Comparison of ENCODE assay signal across 8 cellular contexts in genomic region chr1:32901823-32902534, GRCh38. TPM values are rescaled to one million over a fixed set of nuclear protein-coding genes. Genes with fewer than 3 reads are reported as not detected.
DNase-seq lines count a peak whose midpoint lies in the region; ATAC-seq and TF ChIP-seq lines count a peak whose summit lies in the region.

No MANE protein-coding gene starts in this region.

- peaks cover 15% of the 10 kb centered on the region for H3K27me3 Mint-ChIP-seq in IgD-negative memory B cell

- TF ChIP-seq CTCF in A673 (conservative IDR thresholded peaks at IDR 0.05; ENCODE audit: low read depth, low read length) (no peak), colonic mucosa (IDR thresholded peaks at IDR 0.05) (no peak)

- no peaks in the 10 kb centered on the region for H3K36me3 Mint-ChIP-seq in IgD-negative memory B cell

- H3K27ac Mint-ChIP-seq in IgD-negative memory B cell, result peak overlapping the region in 1 of 3 donors; percentile 62

- POLR2A ChIA-PET in A673 (lab: Charles Lee; ENCODE audit: low non-redundant PET), result no interaction called here

- H3K4me3 ChIP-seq in A673 (ENCODE audit: low read depth, low read length, poor library complexity, severe bottlenecking) (peak overlapping the region; percentile 49), colonic mucosa (peak overlapping the region; percentile 69), muscle layer of duodenum (ENCODE audit: low read depth in 1 of 2, low read length in 2 of 2) (peak overlapping the region; percentile 62 to 65)

- H3K9me3 Mint-ChIP-seq in IgD-negative memory B cell, result peaks cover 0 to 2% (median 0%) of the 10 kb centered on the region in 3 donors

- H3K27ac ChIP-seq in A673 (ENCODE audit: low read depth, low read length, poor library complexity, severe bottlenecking) (no peak overlapping the region), colonic mucosa (peak overlapping the region; percentile 80), muscle layer of duodenum (ENCODE audit: low read length) (peak overlapping the region; percentile 75)

- H3K9me3 ChIP-seq in A673 (ENCODE audit: low read depth, low read length, poor library complexity, severe bottlenecking), result no peaks in the 10 kb centered on the region
- no peaks in the 10 kb centered on the region for H3K9me3 ChIP-seq in colonic mucosa
- H3K9me3 ChIP-seq in muscle layer of duodenum (ENCODE audit: control insufficient read depth in 1 of 2, low read length in 2 of 2), result no peaks in the 10 kb centered on the region

- no peak for DNase-seq in A673 (ENCODE audit: low spot score)
- no peak for DNase-seq in colonic mucosa
- no peak for DNase-seq in NCI-H146 (lab: John Stamatoyannopoulos, UW)
- DNase-seq in NCI-H1048 (lab: John Stamatoyannopoulos, UW), result no peak
- DNase-seq in germinal center (ENCODE audit: low spot score), result no peak

- intact Hi-C loops in A673 (cut with micrococcal nuclease; ENCODE audit: unreplicated experiment), result loop anchor here (2.0 kb wide), 1 partner anchor 31 kb away; no protein-coding TSS in a partner anchor
- intact Hi-C loops in colonic mucosa (cut with DNase I), result no loop called here

- H3K9ac ChIP-seq in colonic mucosa (ENCODE audit: low read depth in 2 of 2, low read length in 2 of 2), result peak overlapping the region; percentile 79 to 90

- peak overlapping the region; percentile 73 to 89 (median 78) for H3K4me3 Mint-ChIP-seq in IgD-negative memory B cell

- no TSS peak for BruUV-seq in A673 (replicated peaks; lab: Mats Ljungman, UMichigan)

- peaks cover 0 to 7% (median 4%) of the 10 kb centered on the region in 3 donors for H3K4me1 Mint-ChIP-seq in IgD-negative memory B cell

- H3K4me1 ChIP-seq in A673 (ENCODE audit: insufficient read depth, low read length, poor library complexity, severe bottlenecking), result peaks cover 7% of the 10 kb centered on the region
- no peaks in the 10 kb centered on the region for H3K4me1 ChIP-seq in colonic mucosa
- H3K4me1 ChIP-seq in muscle layer of duodenum (ENCODE audit: control insufficient read depth in 1 of 2, insufficient read depth in 2 of 2, low read length in 2 of 2), result peaks cover 0 to 10% of the 10 kb centered on the region in 2 donors

- ATAC-seq in HG03565 (IDR thresholded peaks at IDR 0.05; ENCODE audit: unreplicated experiment), result no peak

- no peaks in the 10 kb centered on the region for H3K36me3 ChIP-seq in A673 (ENCODE audit: insufficient read depth, low read length, poor library complexity, severe bottlenecking)
- no peaks in the 10 kb centered on the region for H3K36me3 ChIP-seq in colonic mucosa
- H3K36me3 ChIP-seq in muscle layer of duodenum (ENCODE audit: control insufficient read depth in 1 of 2, insufficient read depth in 2 of 2, low read length in 2 of 2), result no peaks in the 10 kb centered on the region

- CTCF ChIA-PET in A673 (lab: Charles Lee), result no interaction called here

- H3K27me3 ChIP-seq in A673 (replicated peaks; ENCODE audit: insufficient read depth, low read depth, low read length, poor library complexity) (peaks cover 5% of the 10 kb centered on the region), colonic mucosa (no peaks in the 10 kb centered on the region), muscle layer of duodenum (ENCODE audit: low read depth, low read length) (no peaks in the 10 kb centered on the region)

RNA-seq across cellular contexts. Expression of gene TMEM54, which starts 0.8 kb away (rescaled TPM):
- total RNA-seq in A673 (2021) (3.2 and 4.8 TPM in 2 replicates), colonic mucosa (100 to 1,000 TPM; 715 to 878 TPM)
- polyA plus RNA-seq in IgD-negative memory B cell, result not detected

RNA-seq across cellular contexts. Expression of gene HPCA, which starts 15.7 kb away (rescaled TPM):
- total RNA-seq in A673 (2021) (0.69 and 0.98 TPM in 2 replicates), colonic mucosa (1 to 10 TPM; 1.6 to 3.0 TPM)
- polyA plus RNA-seq in IgD-negative memory B cell, result not detected

RNA-seq across cellular contexts. Expression of gene FNDC5, which starts 31.3 kb away (rescaled TPM):
- total RNA-seq in A673 (2021) (1.2 and 1.3 TPM in 2 replicates), colonic mucosa (under 1 TPM; 0.45 to 0.64 TPM)
- not detected for polyA plus RNA-seq in IgD-negative memory B cell

Comparison
In these comparisons a context has a peak if more than half of its experiments do, and no peak if none do; other contexts are left out.
1. RNA of gene TMEM54, which starts 0.8 kb away (total RNA-seq): 715 to 878 TPM in colonic mucosa; 3.2 to 4.8 TPM in A673; every median in the first group is over 100 times any median in the second.
2. Peak in every context shown above with its lines, with median percentiles within 50 percentile points of each other: H3K4me3 ChIP-seq.